Comparison of ENCODE assay signal across 24 cellular contexts in genomic region chr19:2512523-2513431, GRCh38. TPM values are rescaled to one million over a fixed set of nuclear protein-coding genes. Genes with fewer than 3 reads are reported as not detected.
DNase-seq lines count a peak whose midpoint lies in the region; ATAC-seq, FAIRE-seq and TF ChIP-seq lines count a peak whose summit lies in the region.
"Had no signal": no experiment of that assay in that cellular context is flagged by ENCODE, and none has a peak within 500 bp of the region (broad histone marks: within the 10 kb centered on the region; RNA-seq: fewer than 3 reads in every experiment).

No MANE protein-coding gene starts in this region.

- peak overlapping the region; percentile 76; the same call in 1 of the 2 replicates for H3K27ac Mint-ChIP-seq in WTC11
- H3K27ac Mint-ChIP-seq: activated CD4-positive, alpha-beta T cell treated with anti-CD3 and anti-CD28 coated beads, Interleukin-2, amount 10 ng/mL, durations not matched to agents 7 days and 5 days; dendritic cell treated with granulocyte-macrophage colony-stimulating factor and Interleukin-4, amounts not matched to agents 40 ng/mL and 50 ng/mL, for 4 days; naive thymus-derived CD4-positive, alpha-beta T cell had no signal

- H3K27me3 ChIP-seq in left ventricle myocardium inferior (ENCODE audit: low read depth) = peaks cover 5% of the 10 kb centered on the region
- peaks cover 0 to 15% of the 10 kb centered on the region in 2 experiments; a peak in 2 of 5 replicates for H3K27me3 ChIP-seq in HepG2 (ENCODE audit: control insufficient read depth in 1 of 2, insufficient read depth in 2 of 2, low read length in 2 of 2)

- DNase-seq in Right ventricle myocardium superior = no peak
- DNase-seq in left ventricle myocardium inferior = no peak
- DNase-seq in WTC11 (ENCODE audit: low spot score) = no peak
- no peak for DNase-seq in HepG2 (ENCODE audit: low spot score)
- DNase-seq in urothelium cell line (ENCODE audit: low spot score) = peak; percentile 16
- DNase-seq: activated CD4-positive, alpha-beta T cell treated with anti-CD3 and anti-CD28 coated beads, Interleukin-2, amount 10 ng/mL, durations not matched to agents 7 days and 5 days; activated gamma-delta T cell treated with Interleukin-2 at 50 U/mL for 16 hours; activated T-cell treated with anti-CD3 and anti-CD28 coated beads, Interleukin-2, amount 50 U/mL, for 4 hours; C1 segment of cervical spinal cord; central memory CD4-positive, alpha-beta T cell; EL; midbrain; naive thymus-derived CD4-positive, alpha-beta T cell; NCI-H1092 treated with DMSO at 0.1 percent for 48 hours; OCI-M1; SHP77 treated with DMSO at 0.1 percent for 48 hours; stimulated activated CD8-positive, alpha-beta memory T cell treated with anti-CD3 and anti-CD28 coated beads, Interleukin-4, amount 100 ng/mL, for 48 hours; T1000; WERI-Rb-1 had no signal

- H3K4me1 ChIP-seq in left ventricle myocardium inferior = peaks cover 7% of the 10 kb centered on the region
- H3K4me1 ChIP-seq in HepG2 (ENCODE audit: insufficient read depth, low read length) = peaks cover 21% of the 10 kb centered on the region

- 63% methylated on average over 7 of the region's 41 CpGs for WGBS in HepG2 (ENCODE audit: low lambda C conversion rate)

- H3K4me3 ChIP-seq in left ventricle myocardium inferior (no peak overlapping the region), HepG2 (replicated peaks in 1 of 3; ENCODE audit: insufficient read depth in 1 of 3, low read depth in 2 of 3, low read length in 3 of 3) (no peak overlapping the region; a peak in 1 of 6 replicates)
- H3K4me3 ChIP-seq: skin epidermis had no signal

- H3K9ac ChIP-seq in HepG2 (ENCODE audit: insufficient read depth, low read depth, low read length) = no peak overlapping the region

- peaks cover 3% of the 10 kb centered on the region; the same call in 1 of the 2 replicates for H3K9me3 Mint-ChIP-seq in WTC11
- H3K9me3 Mint-ChIP-seq: activated CD4-positive, alpha-beta T cell treated with anti-CD3 and anti-CD28 coated beads, Interleukin-2, amount 10 ng/mL, durations not matched to agents 7 days and 5 days; activated T-cell treated with anti-CD3 and anti-CD28 coated beads, Interleukin-2, amount 50 U/mL, for 4 hours; dendritic cell treated with granulocyte-macrophage colony-stimulating factor and Interleukin-4, amounts not matched to agents 40 ng/mL and 50 ng/mL, for 4 days had no signal

- no peak overlapping the region; the same call in 1 of the 2 replicates for H3K4me2 ChIP-seq in HepG2 (ENCODE audit: low read depth, low read length)

- no TSS peak for BruUV-seq in HepG2 (replicated peaks; lab: Mats Ljungman, UMichigan)

- H3K4me3 Mint-ChIP-seq in WTC11 = no peak overlapping the region
- H3K4me3 Mint-ChIP-seq: activated CD4-positive, alpha-beta T cell treated with anti-CD3 and anti-CD28 coated beads, Interleukin-2, amount 10 ng/mL, durations not matched to agents 7 days and 5 days; activated T-cell treated with anti-CD3 and anti-CD28 coated beads, Interleukin-2, amount 50 U/mL, for 4 hours; dendritic cell treated with granulocyte-macrophage colony-stimulating factor and Interleukin-4, amounts not matched to agents 40 ng/mL and 50 ng/mL, for 4 days; naive thymus-derived CD4-positive, alpha-beta T cell had no signal

- no peak for TF ChIP-seq CTCF in left ventricle myocardium inferior (IDR thresholded peaks at IDR 0.05; ENCODE audit: borderline replicate concordance)
- no peak for TF ChIP-seq CTCF in WTC11 (IDR thresholded peaks at IDR 0.05)
- no peak for TF ChIP-seq CTCF in HepG2 (CRISPR knock-in tag; IDR thresholded peaks at IDR 0.05)

- no peaks in the 10 kb centered on the region for H4K20me1 ChIP-seq in HepG2 (ENCODE audit: insufficient read depth, low read length)

- TF ChIP-seq RAD21 in HepG2 (CRISPR knock-in tag; IDR thresholded peaks at IDR 0.05) = no peak

- H2AFZ ChIP-seq in HepG2 (ENCODE audit: low read length) = no peak overlapping the region

- no peaks in the 10 kb centered on the region for H3K27me3 Mint-ChIP-seq in WTC11 (ENCODE audit: low read depth)
- H3K27me3 Mint-ChIP-seq: activated CD4-positive, alpha-beta T cell treated with anti-CD3 and anti-CD28 coated beads, Interleukin-2, amount 10 ng/mL, durations not matched to agents 7 days and 5 days; naive thymus-derived CD4-positive, alpha-beta T cell had no signal

- no peak for TF ChIP-seq POLR2A in HepG2 (IDR thresholded peaks at IDR 0.05; ENCODE audit: insufficient read depth in 1 of 2, low read depth in 2 of 2, low read length in 2 of 2)

- H3K9me3 ChIP-seq in left ventricle myocardium inferior (replicated peaks) (no peaks in the 10 kb centered on the region), HepG2 (ENCODE audit: low read length) (no peaks in the 10 kb centered on the region)

- H3K36me3 Mint-ChIP-seq in WTC11 = no peaks in the 10 kb centered on the region

- H3K27ac ChIP-seq in left ventricle myocardium inferior (replicated peaks) (no peak overlapping the region), HepG2 (ENCODE audit: extremely low read length, insufficient read depth, low read length) (no peak overlapping the region)
- H3K27ac ChIP-seq: skin epidermis, WERI-Rb-1 had no signal

- in situ Hi-C loops in HepG2 (cut with HindIII; ENCODE audit: extremely low pct_ligation_motif_present, low pct_unique_long_range_greater_than_20kb) = no loop called here

- H3K36me3 ChIP-seq in left ventricle myocardium inferior (no peaks in the 10 kb centered on the region), HepG2 (replicated peaks in 1 of 2; ENCODE audit: control insufficient read depth in 1 of 2, insufficient read depth in 2 of 2, low read length in 2 of 2) (no peaks in the 10 kb centered on the region)
- H3K36me3 ChIP-seq: WERI-Rb-1 had no signal

- intact Hi-C loops in Right ventricle myocardium superior (cut with DNase I) (no loop called here), left ventricle myocardium inferior (cut with micrococcal nuclease) (no loop called here), HepG2 (cut with micrococcal nuclease; ENCODE audit: unreplicated experiment) (no loop called here)

- CTCF ChIA-PET in WTC11 (lab: Charles Lee) = interaction anchor here (1.1 to 1.8 kb wide), 4 partner anchors 14 to 101 kb away, joined by 3 to 6 read pairs (median 4); no protein-coding TSS in a partner anchor
- CTCF ChIA-PET in HepG2 (lab: Yijun Ruan, JAX; ENCODE audit: low intra/inter-chr PET ratio, low total read pairs) = no interaction called here

- H3K4me1 Mint-ChIP-seq in WTC11 = peaks cover 6% of the 10 kb centered on the region; the same call in 1 of the 2 replicates

- FAIRE-seq in HepG2 (lab: Jason Lieb, UNC) (no peak), urothelium cell line (lab: Jason Lieb, UNC) (no peak)

- peak; percentile 33 for ATAC-seq in Right ventricle myocardium superior (ENCODE audit: poor library complexity)
- peak; percentile 55 for ATAC-seq in WTC11
- peak; percentile 46 for ATAC-seq in HepG2
- no peak for ATAC-seq in HG03135 (IDR thresholded peaks at IDR 0.05; ENCODE audit: unreplicated experiment)
- ATAC-seq in GM18867 (IDR thresholded peaks at IDR 0.05; ENCODE audit: unreplicated experiment) = no peak
- no peak for ATAC-seq in GM21717 (IDR thresholded peaks at IDR 0.05; ENCODE audit: unreplicated experiment)
- ATAC-seq: activated T-cell treated with anti-CD3 and anti-CD28 coated beads, Interleukin-2, amount 50 U/mL, for 4 hours; naive thymus-derived CD4-positive, alpha-beta T cell had no signal

- TF ChIP-seq EP300 in HepG2 (IDR thresholded peaks at IDR 0.05; ENCODE audit: low read depth in 2 of 2, low read length in 2 of 2) (no peak), HepG2 (CRISPR knock-in tag; IDR thresholded peaks at IDR 0.05; ENCODE audit: borderline replicate concordance) (no peak)

- POLR2A ChIA-PET in WTC11 (lab: Charles Lee) (interaction anchor here (0.6 to 1.7 kb wide), 2 partner anchors 37 to 307 kb away, joined by 4 to 7 read pairs; partner anchors contain the start of gene GADD45B), HepG2 (lab: Yijun Ruan, JAX) (interaction anchor here (3.0 kb wide), 1 partner anchor 37 kb away, joined by 17 read pairs; the partner anchor contains the start of gene GADD45B)

- H3K79me2 ChIP-seq in HepG2 (ENCODE audit: insufficient read depth, low read length) = no peaks in the 10 kb centered on the region

RNA-seq across cellular contexts. Expression of gene GADD45B, which starts 36.9 kb away (rescaled TPM):
- 42.1 TPM for total RNA-seq in Right ventricle myocardium superior
- 34.3 TPM for total RNA-seq in left ventricle myocardium inferior
- 17.9 to 27.5 TPM (median 23.2 TPM) in 3 replicates for total RNA-seq in WTC11 (2021)
- 3.2 and 4.6 TPM in 2 replicates for total RNA-seq in HepG2 (2016; rRNA removed; fragmentation: Illumina TruSeq; extraction: Trizol)
- 0.71 and 0.91 TPM in 2 replicates for total RNA-seq in HepG2 (2016; cell fraction: cytosol; rRNA removed; fragmentation: Illumina TruSeq; extraction: Trizol; ENCODE audit: low read depth)
- 3.2 and 6.0 TPM in 2 replicates for total RNA-seq in HepG2 (2016; cell fraction: insoluble cytoplasmic fraction; rRNA removed; fragmentation: Illumina TruSeq; extraction: Trizol)
- total RNA-seq in HepG2 (2016; cell fraction: membrane; rRNA removed; fragmentation: Illumina TruSeq; extraction: Trizol) = 1.8 TPM in 2 replicates
- 7.3 and 7.6 TPM in 2 replicates for total RNA-seq in HepG2 (2016; cell fraction: nucleus; rRNA removed; fragmentation: Illumina TruSeq; extraction: Trizol)
- polyA plus RNA-seq in HepG2 (2011; rRNA removed) = 34.1 and 40.4 TPM in 2 replicates
- 40.0 and 43.7 TPM in 2 replicates for polyA plus RNA-seq in HepG2 (2011; cell fraction: cytosol; rRNA removed)
- 66.8 and 77.1 TPM in 2 replicates for polyA plus RNA-seq in HepG2 (2011; cell fraction: nucleus; rRNA removed)
- 11.3 and 22.4 TPM in 2 replicates for polyA plus RNA-seq in HepG2 (2012)
- polyA plus RNA-seq in HepG2 (2016; cell fraction: cytosol; fragmentation: Illumina TruSeq; extraction: Trizol; ENCODE audit: low read depth) = 1.5 and 1.7 TPM in 2 replicates
- polyA plus RNA-seq in HepG2 (2016; cell fraction: insoluble cytoplasmic fraction; fragmentation: Illumina TruSeq; extraction: Trizol; ENCODE audit: low read depth) = 5.5 and 5.8 TPM in 2 replicates
- 2.3 and 2.5 TPM in 2 replicates for polyA plus RNA-seq in HepG2 (2016; cell fraction: membrane; fragmentation: Illumina TruSeq; extraction: Trizol; ENCODE audit: low read depth)
- polyA plus RNA-seq in HepG2 (2016; cell fraction: nucleus; fragmentation: Illumina TruSeq; extraction: Trizol; ENCODE audit: insufficient read depth, low read depth) = 16.6 and 21.3 TPM in 2 replicates
- 22.5 and 88.0 TPM in 2 replicates for polyA minus RNA-seq in HepG2 (2011; rRNA and poly(A)+ RNA removed; ENCODE audit: low replicate concordance)
- polyA minus RNA-seq in HepG2 (2011; cell fraction: cytosol; rRNA and poly(A)+ RNA removed) = 12.3 and 15.6 TPM in 2 replicates
- polyA minus RNA-seq in HepG2 (2011; cell fraction: nucleus; rRNA and poly(A)+ RNA removed) = 35.0 and 45.0 TPM in 2 replicates

RNA-seq across cellular contexts. Expression of gene LMNB2, which starts 56.0 kb away (rescaled TPM):
- total RNA-seq in Right ventricle myocardium superior (13.9 TPM), left ventricle myocardium inferior (11.0 TPM), WTC11 (2021) (204 to 216 TPM (median 212 TPM) in 3 replicates), HepG2 (2016; rRNA removed; fragmentation: Illumina TruSeq; extraction: Trizol) (93.6 and 105 TPM in 2 replicates)
- total RNA-seq in HepG2 (2016; cell fraction: cytosol; rRNA removed; fragmentation: Illumina TruSeq; extraction: Trizol; ENCODE audit: low read depth) = 8.6 and 9.2 TPM in 2 replicates
- 80.4 and 107 TPM in 2 replicates for total RNA-seq in HepG2 (2016; cell fraction: insoluble cytoplasmic fraction; rRNA removed; fragmentation: Illumina TruSeq; extraction: Trizol)
- 34.1 and 36.1 TPM in 2 replicates for total RNA-seq in HepG2 (2016; cell fraction: membrane; rRNA removed; fragmentation: Illumina TruSeq; extraction: Trizol)
- 44.6 and 52.0 TPM in 2 replicates for total RNA-seq in HepG2 (2016; cell fraction: nucleus; rRNA removed; fragmentation: Illumina TruSeq; extraction: Trizol)
- 77.2 and 89.7 TPM in 2 replicates for polyA plus RNA-seq in HepG2 (2011; rRNA removed)
- 83.5 and 98.7 TPM in 2 replicates for polyA plus RNA-seq in HepG2 (2011; cell fraction: cytosol; rRNA removed)
- polyA plus RNA-seq in HepG2 (2011; cell fraction: nucleus; rRNA removed) = 75.2 and 87.6 TPM in 2 replicates
- polyA plus RNA-seq in HepG2 (2012) = 40.0 and 41.8 TPM in 2 replicates
- polyA plus RNA-seq in HepG2 (2016; cell fraction: cytosol; fragmentation: Illumina TruSeq; extraction: Trizol; ENCODE audit: low read depth) = 7.1 and 7.6 TPM in 2 replicates
- polyA plus RNA-seq in HepG2 (2016; cell fraction: insoluble cytoplasmic fraction; fragmentation: Illumina TruSeq; extraction: Trizol; ENCODE audit: low read depth) = 74.9 and 86.7 TPM in 2 replicates
- polyA plus RNA-seq in HepG2 (2016; cell fraction: membrane; fragmentation: Illumina TruSeq; extraction: Trizol; ENCODE audit: low read depth) = 19.0 and 21.3 TPM in 2 replicates
- 75.4 and 76.1 TPM in 2 replicates for polyA plus RNA-seq in HepG2 (2016; cell fraction: nucleus; fragmentation: Illumina TruSeq; extraction: Trizol; ENCODE audit: insufficient read depth, low read depth)
- polyA minus RNA-seq in HepG2 (2011; rRNA and poly(A)+ RNA removed; ENCODE audit: low replicate concordance) = 106 and 107 TPM in 2 replicates
- polyA minus RNA-seq in HepG2 (2011; cell fraction: cytosol; rRNA and poly(A)+ RNA removed) = 35.3 and 37.2 TPM in 2 replicates
- 14.4 and 16.7 TPM in 2 replicates for polyA minus RNA-seq in HepG2 (2011; cell fraction: nucleus; rRNA and poly(A)+ RNA removed)

Comparison
In these comparisons a context has a peak if more than half of its experiments do, and no peak if none do; other contexts are left out.
1. ATAC-seq: peak in Right ventricle myocardium superior (single experiment), WTC11 (single experiment) and HepG2 (single experiment); none in HG03135 (single experiment), GM18867 (single experiment) and GM21717 (single experiment).